ENCODE assay signal across 8 cellular contexts in the genomic region with DNA sequence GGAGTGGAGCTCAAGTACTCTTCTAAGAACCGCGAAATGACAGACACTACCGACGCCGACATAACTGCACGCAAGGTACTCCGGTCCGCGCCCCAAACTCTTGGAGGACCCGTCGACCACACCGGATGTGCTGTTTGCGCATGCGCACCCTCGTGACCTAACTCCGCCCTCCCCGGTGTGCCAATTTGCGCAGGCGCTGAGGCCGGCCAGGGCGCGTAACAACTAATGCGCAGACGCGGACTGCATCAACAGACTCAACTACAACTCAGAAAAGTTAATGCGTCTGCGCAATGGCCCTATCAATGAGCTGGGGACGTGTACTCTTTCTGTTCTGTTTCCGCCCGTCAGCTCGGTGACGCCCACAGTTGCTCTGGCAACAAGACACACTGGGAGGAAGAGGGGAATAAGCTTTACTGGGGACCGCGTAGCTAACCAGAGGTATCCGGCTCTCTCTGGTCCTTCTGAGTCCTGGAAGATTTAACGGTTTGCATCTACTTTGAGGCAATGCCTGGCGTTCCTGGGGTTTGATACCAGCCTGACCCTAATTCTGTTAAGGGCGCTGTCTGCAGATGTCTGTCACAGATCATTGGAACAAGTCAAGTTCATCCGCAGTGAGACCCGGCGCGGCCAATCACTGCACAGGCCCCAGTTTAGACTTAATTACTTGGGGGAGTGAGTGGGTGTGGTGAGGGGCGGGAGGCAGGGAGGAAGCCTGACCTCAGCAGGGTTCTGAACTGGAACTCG. TPM values are rescaled to one million over a fixed set of nuclear protein-coding genes. Genes with fewer than 3 reads are reported as not detected.
A peak's percentile ranks its signal among the peaks of the same experiment; 100 is the strongest.
DNase-seq lines count a peak whose midpoint lies in the region; ATAC-seq, FAIRE-seq and TF ChIP-seq lines count a peak whose summit lies in the region.

A gene (minus strand): TSS at position 129 of the 744 bp plus-strand sequence. CDS start 67 bp downstream, at position 62.

- peaks cover 32% of the 10 kb centered on the region for H3K4me1 ChIP-seq in Loucy (ENCODE audit: insufficient read depth, low read length, poor library complexity, severe bottlenecking)

- H3K4me3 Mint-ChIP-seq in naive thymus-derived CD8-positive, alpha-beta T cell = peak within 1 kb of the TSS; percentile 90 to 99 (median 98)

- H2AFZ ChIP-seq in Loucy (ENCODE audit: low read length) = peak within 1 kb of the TSS; percentile 94

- H3K4me2 ChIP-seq in Loucy (ENCODE audit: low read depth, low read length, poor library complexity, severe bottlenecking) = peak within 1 kb of the TSS; percentile 94

- H4K20me1 ChIP-seq in Loucy (ENCODE audit: insufficient read depth, low read length, poor library complexity, severe bottlenecking) = peaks cover 14% of the 10 kb centered on the region

- H3K36me3 Mint-ChIP-seq in naive thymus-derived CD8-positive, alpha-beta T cell = peaks cover 0 to 19% (median 5%) of the 10 kb centered on the region in 3 donors

- H3K27ac Mint-ChIP-seq in naive thymus-derived CD8-positive, alpha-beta T cell = peak within 1 kb of the TSS; percentile 95 to 100 (median 99)

- H3K9ac ChIP-seq in Loucy (ENCODE audit: low read depth, low read length, poor library complexity, severe bottlenecking) = peak within 1 kb of the TSS; percentile 91

- TF ChIP-seq POLR2A in H54 (IDR thresholded peaks at IDR 0.05; ENCODE audit: low read depth, low read length) = peak; percentile 84
- peak; percentile 97 for TF ChIP-seq POLR2A in Raji (IDR thresholded peaks at IDR 0.05; ENCODE audit: insufficient read depth, low read depth, low read length)

- H3K9me2 ChIP-seq in Loucy (replicated peaks; ENCODE audit: low read depth, low read length) = no peaks in the 10 kb centered on the region

- H3K9me3 ChIP-seq in Loucy (ENCODE audit: insufficient read depth, low read depth, low read length) = no peaks in the 10 kb centered on the region

- TF ChIP-seq CTCF in Loucy (conservative IDR thresholded peaks at IDR 0.05; ENCODE audit: low read length) (no peak), fibroblast of mammary gland (conservative IDR thresholded peaks at IDR 0.05; ENCODE audit: control insufficient read depth, insufficient read depth, low read depth, low read length) (no peak)

- peak; percentile 88 to 93 for ATAC-seq in naive thymus-derived CD8-positive, alpha-beta T cell

- no peaks in the 10 kb centered on the region for H3K36me3 ChIP-seq in Loucy (ENCODE audit: insufficient read depth, low read length)

- 0 out of 2 replicates have a peak, but pooled peaks cover 3% of the 10 kb centered on the region for H3F3A ChIP-seq in Loucy (ENCODE audit: low read depth)

- H3K4me3 ChIP-seq in Loucy (ENCODE audit: low read length, poor library complexity, severe bottlenecking) (peak within 1 kb of the TSS; percentile 87), fibroblast of mammary gland (ENCODE audit: control insufficient read depth, low read depth, low read length) (peak within 1 kb of the TSS; percentile 100)

- H3K4me1 Mint-ChIP-seq in naive thymus-derived CD8-positive, alpha-beta T cell = peaks cover 34 to 60% (median 55%) of the 10 kb centered on the region in 4 donors

- peaks cover 44% of the 10 kb centered on the region for H3K79me2 ChIP-seq in Loucy (ENCODE audit: insufficient read depth, low read length)

- H3K9me3 Mint-ChIP-seq in naive thymus-derived CD8-positive, alpha-beta T cell = no peaks in the 10 kb centered on the region

- FAIRE-seq in H54 (lab: Jason Lieb, UNC) = peak; percentile 96

- DNase-seq in EL (peak; percentile 100), H54 (ENCODE audit: insufficient read length, low spot score) (peak; percentile 86), fibroblast of mammary gland (ENCODE audit: low read depth) (peak; percentile 99)
- peak; percentile 99 for DNase-seq in activated T-helper 9 cell treated with anti-CD3 and anti-CD28 coated beads, Interleukin-2, amount 50 U/mL, for 16 hours (ENCODE audit: low read depth)
- peak; percentile 98 to 100 (median 100) for DNase-seq in naive thymus-derived CD8-positive, alpha-beta T cell
- DNase-seq in stimulated activated naive CD4-positive, alpha-beta T cell (lab: John Stamatoyannopoulos, UW) = peak; percentile 98 to 100 (median 100)

- peaks cover 0 to 5% (median 0%) of the 10 kb centered on the region in 5 donors for H3K27me3 Mint-ChIP-seq in naive thymus-derived CD8-positive, alpha-beta T cell

- POLR2A ChIA-PET in naive thymus-derived CD8-positive, alpha-beta T cell (lab: Charles Lee) = interaction anchor here (0.7 to 4.5 kb wide), 19 partner anchors 10 to 1782 kb away, joined by 3 to 60 read pairs (median 5); a partner anchor contains a TSS

- no peaks in the 10 kb centered on the region for H3K27me3 ChIP-seq in Loucy (ENCODE audit: insufficient read depth, low read length, poor library complexity, severe bottlenecking)

RNA-seq across cellular contexts. Expression of the gene that starts here (rescaled TPM):
- total RNA-seq in naive thymus-derived CD8-positive, alpha-beta T cell = 100 to 1,000 TPM; 120 to 122 TPM
- 100 to 1,000 TPM; 610 to 660 (median 642) TPM for polyA plus RNA-seq in naive thymus-derived CD8-positive, alpha-beta T cell

Comparison
In these comparisons a context has a peak if more than half of its experiments do, and no peak if none do; other contexts are left out.
1. Peak in every context shown above with its lines: DNase-seq, ATAC-seq and H3K4me3 ChIP-seq.